Comparison of ENCODE assay signal across 25 cellular contexts in the genomic region with DNA sequence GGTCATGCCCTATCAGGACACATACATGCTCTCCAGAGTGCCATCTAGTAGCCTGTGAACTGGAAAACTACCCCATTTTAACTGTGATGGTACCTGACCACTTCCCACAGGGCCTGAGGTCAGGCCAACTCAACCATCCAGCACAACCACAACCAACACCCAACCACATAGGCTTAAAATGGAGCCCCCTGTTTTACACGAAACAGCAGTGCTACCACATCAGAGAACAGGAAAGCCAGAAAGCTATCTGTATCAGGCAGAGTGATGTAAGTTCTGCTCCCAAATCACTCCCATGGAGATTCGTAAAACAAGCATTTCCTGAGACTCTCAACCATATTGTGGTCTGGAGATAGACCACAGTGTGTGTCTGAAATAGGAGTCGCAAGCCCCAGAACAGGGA.
"Had no signal": no experiment of that assay in that cellular context is flagged by ENCODE, and none has a peak within 500 bp of the region (broad histone marks: within the 10 kb centered on the region; RNA-seq: fewer than 3 reads in every experiment).

No MANE protein-coding gene starts in this region.

- H3K27me3 ChIP-seq: ascending aorta, cardiac muscle cell, SJCRH30 had no signal

- H3K4me1 Mint-ChIP-seq: activated CD4-positive, alpha-beta T cell treated with anti-CD3 and anti-CD28 coated beads, Interleukin-2, amount 10 ng/mL, durations not matched to agents 24 days and 14 days; activated naive CD8-positive, alpha-beta T cell treated with anti-CD3 and anti-CD28 coated beads for 36 hours; activated T-helper 17 cell treated with anti-CD3 and anti-CD28 coated beads, Interleukin-2, amount 50 U/mL, for 72 hours; central memory CD8-positive, alpha-beta T cell had no signal

- H3K4me3 ChIP-seq: ascending aorta, cardiac muscle cell, SJCRH30, SK-N-MC had no signal

- H3K36me3 Mint-ChIP-seq: activated naive CD8-positive, alpha-beta T cell treated with anti-CD3 and anti-CD28 coated beads for 36 hours had no signal

- ATAC-seq: activated CD8-positive, alpha-beta T cell treated with anti-CD3 and anti-CD28 coated beads for 36 hours; activated T-cell treated with anti-CD3 and anti-CD28 coated beads, Interleukin-2, amount 50 U/mL, for 72 hours; activated T-helper 17 cell treated with anti-CD3 and anti-CD28 coated beads, Interleukin-2, amount 50 U/mL, for 72 hours; Panc1 had no signal

- H3K4me1 ChIP-seq: ascending aorta had no signal

- H3K27ac ChIP-seq: ascending aorta, cardiac muscle cell, SJCRH30, SK-N-MC had no signal

- DNase-seq: activated CD4-positive, alpha-beta T cell treated with anti-CD3 and anti-CD28 coated beads, Interleukin-2, amount 10 ng/mL, durations not matched to agents 24 days and 14 days; activated CD4-positive, alpha-beta T cell treated with anti-CD3 and anti-CD28 coated beads, Interleukin-2, amount 50 U/mL, for 4 hours; activated CD8-positive, alpha-beta T cell treated with anti-CD3 and anti-CD28 coated beads for 36 hours; activated effector memory CD4-positive, alpha-beta T cell treated with anti-CD3 and anti-CD28 coated beads, Interleukin-2, amount 50 U/mL, for 16 hours; activated naive CD4-positive, alpha-beta T cell; activated naive CD4-positive, alpha-beta T cell treated with anti-CD3 and anti-CD28 coated beads, Interleukin-2, amount 50 U/mL, for 16 hours; activated naive CD8-positive, alpha-beta T cell treated with anti-CD3 and anti-CD28 coated beads for 36 hours; activated T-cell treated with anti-CD3 and anti-CD28 coated beads, Interleukin-2, amount 50 U/mL, for 1 hour; activated T-cell treated with anti-CD3 and anti-CD28 coated beads, Interleukin-2, amount 50 U/mL, for 72 hours; amniotic stem cell; NCI-H1105; NCI-H1417 treated with DMSO at 0.1 percent for 48 hours; NCI-H1930; NCI-H510A; NCI-H526 treated with DMSO at 0.1 percent for 48 hours; NCI-H82; SHP77; SJCRH30 had no signal

- H3K9me3 Mint-ChIP-seq: activated CD4-positive, alpha-beta T cell treated with anti-CD3 and anti-CD28 coated beads, Interleukin-2, amount 10 ng/mL, durations not matched to agents 24 days and 14 days had no signal

- H3K9me3 ChIP-seq: ascending aorta, SJCRH30 had no signal

- H3K36me3 ChIP-seq: ascending aorta, cardiac muscle cell, SJCRH30 had no signal

- H3K27me3 Mint-ChIP-seq: activated CD4-positive, alpha-beta T cell treated with anti-CD3 and anti-CD28 coated beads, Interleukin-2, amount 10 ng/mL, durations not matched to agents 24 days and 14 days; activated CD8-positive, alpha-beta T cell treated with anti-CD3 and anti-CD28 coated beads for 36 hours; activated naive CD8-positive, alpha-beta T cell treated with anti-CD3 and anti-CD28 coated beads for 36 hours; activated T-helper 17 cell treated with anti-CD3 and anti-CD28 coated beads, Interleukin-2, amount 50 U/mL, for 72 hours; central memory CD8-positive, alpha-beta T cell had no signal

- H3K27ac Mint-ChIP-seq: activated CD4-positive, alpha-beta T cell treated with anti-CD3 and anti-CD28 coated beads, Interleukin-2, amount 10 ng/mL, durations not matched to agents 24 days and 14 days; activated CD8-positive, alpha-beta T cell treated with anti-CD3 and anti-CD28 coated beads for 36 hours; activated naive CD8-positive, alpha-beta T cell treated with anti-CD3 and anti-CD28 coated beads for 36 hours; activated T-cell treated with anti-CD3 and anti-CD28 coated beads, Interleukin-2, amount 50 U/mL, for 72 hours; activated T-helper 17 cell treated with anti-CD3 and anti-CD28 coated beads, Interleukin-2, amount 50 U/mL, for 72 hours; T-helper 2 cell treated with Interferon-gamma antibody and Interleukin-4, amounts not matched to agents 5 μg/mL and 100 μg/mL, for 36 hours had no signal

- H3K4me3 Mint-ChIP-seq: activated CD4-positive, alpha-beta T cell treated with anti-CD3 and anti-CD28 coated beads, Interleukin-2, amount 10 ng/mL, durations not matched to agents 24 days and 14 days; activated CD8-positive, alpha-beta T cell treated with anti-CD3 and anti-CD28 coated beads for 36 hours; activated naive CD8-positive, alpha-beta T cell treated with anti-CD3 and anti-CD28 coated beads for 36 hours; activated T-cell treated with anti-CD3 and anti-CD28 coated beads, Interleukin-2, amount 50 U/mL, for 72 hours; activated T-helper 17 cell treated with anti-CD3 and anti-CD28 coated beads, Interleukin-2, amount 50 U/mL, for 72 hours; central memory CD8-positive, alpha-beta T cell; T-helper 2 cell treated with Interferon-gamma antibody and Interleukin-4, amounts not matched to agents 5 μg/mL and 100 μg/mL, for 36 hours had no signal
